8 cellular contexts compared by ENCODE assay signal in the genomic region with DNA sequence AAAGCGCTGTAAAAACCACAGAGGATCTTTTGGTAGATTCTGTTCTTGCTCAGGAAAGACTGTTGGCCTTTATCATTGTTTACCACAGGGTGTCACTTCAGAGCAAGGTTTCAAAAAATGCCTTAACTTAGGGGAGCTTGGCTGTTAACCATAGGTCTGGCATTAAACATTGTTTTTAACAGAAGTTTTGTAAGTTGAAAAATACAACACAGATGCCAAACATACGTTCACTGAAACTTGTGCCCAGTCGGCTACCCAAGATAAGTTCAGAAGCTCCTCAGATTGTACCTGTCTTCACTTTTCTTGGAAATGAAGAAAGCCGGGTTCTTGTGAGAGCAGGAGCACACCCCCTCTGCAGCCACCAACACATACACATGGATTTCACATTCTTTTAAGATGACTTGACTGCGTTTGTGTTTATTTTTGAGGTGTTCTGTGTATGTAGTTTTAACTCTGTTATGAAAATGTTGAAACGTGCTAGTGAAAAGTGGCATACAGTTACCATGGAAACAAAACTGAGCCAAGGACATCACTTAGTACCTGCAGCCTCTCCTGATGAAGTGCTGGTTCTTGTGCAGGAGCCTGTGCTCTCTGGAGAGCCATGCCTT.
DNase-seq lines count a peak whose midpoint lies in the region; ATAC-seq, FAIRE-seq and TF ChIP-seq lines count a peak whose summit lies in the region.

No MANE protein-coding gene starts in this region.

- H3K27me3 Mint-ChIP-seq in MCF 10A (ENCODE audit: insufficient read depth, unreplicated experiment) = no peaks in the 10 kb centered on the region

- H3K36me3 ChIP-seq in right lobe of liver = no peaks in the 10 kb centered on the region

- H3K27me3 ChIP-seq in right lobe of liver = no peaks in the 10 kb centered on the region

- TF ChIP-seq CTCF in MCF 10A (IDR thresholded peaks at IDR 0.05; ENCODE audit: unreplicated experiment) (peak; percentile 58), right lobe of liver (IDR thresholded peaks at IDR 0.05) (peak; percentile 65 to 71 (median 67))

- no peak overlapping the region for H3K27ac Mint-ChIP-seq in MCF 10A (ENCODE audit: low read depth, unreplicated experiment)

- peak; percentile 85 to 91 (median 86) for ATAC-seq in right lobe of liver
- no peak for ATAC-seq in HG03571 (IDR thresholded peaks at IDR 0.05; ENCODE audit: unreplicated experiment)
- no peak for ATAC-seq in GM19328 (IDR thresholded peaks at IDR 0.05; ENCODE audit: unreplicated experiment)

- no peaks in the 10 kb centered on the region for H3K9me3 ChIP-seq in right lobe of liver

- BruUV-seq in MCF 10A (replicated peaks; lab: Mats Ljungman, UMichigan) = no TSS peak

- CTCF ChIA-PET in MCF 10A (lab: Yijun Ruan, JAX) = interaction anchor here (0.6 to 10.0 kb wide), 24 partner anchors 11 to 1708 kb away, joined by 3 to 285 read pairs (median 4); no protein-coding TSS in a partner anchor

- H3K4me3 Mint-ChIP-seq in MCF 10A (ENCODE audit: unreplicated experiment) = no peak overlapping the region

- no peak for TF ChIP-seq POLR2A in GM12892 (IDR thresholded peaks at IDR 0.05; ENCODE audit: low read depth, low read length)
- no peak for TF ChIP-seq POLR2A in right lobe of liver (IDR thresholded peaks at IDR 0.05)

- H3K4me1 ChIP-seq in right lobe of liver = no peaks in the 10 kb centered on the region

- H3K27ac ChIP-seq in right lobe of liver = no peak overlapping the region

- intact Hi-C loops in MCF 10A (cut with micrococcal nuclease) = loop anchor here (1.0 kb wide), 4 partner anchors 118 to 624 kb away; no protein-coding TSS in a partner anchor
- intact Hi-C loops in right lobe of liver (cut with DNase I) = loop anchor here in 1 of 2 donors (5.0 kb wide), 1 partner anchor 121 kb away; no protein-coding TSS in a partner anchor

- DNase-seq in GM12892 (ENCODE audit: insufficient read length) (no peak), NCI-H1417 (lab: John Stamatoyannopoulos, UW) (peak in 2 of 3 experiments; percentile 12 to 52), MCF 10A (ENCODE audit: unreplicated experiment) (peak; percentile 63), right lobe of liver (no peak), NCI-H187 (lab: John Stamatoyannopoulos, UW) (no peak), NCI-H2107 (lab: John Stamatoyannopoulos, UW) (no peak)

- peaks cover 5% of the 10 kb centered on the region for H3K4me1 Mint-ChIP-seq in MCF 10A (ENCODE audit: insufficient read depth, unreplicated experiment)

- H3K9me3 Mint-ChIP-seq in MCF 10A (ENCODE audit: unreplicated experiment) = peaks cover 6% of the 10 kb centered on the region

- POLR2A ChIA-PET in MCF 10A (lab: Yijun Ruan, JAX) = interaction anchor here (0.8 to 1.8 kb wide), 6 partner anchors 9 to 546 kb away, joined by 3 to 8 read pairs (median 3); no protein-coding TSS in a partner anchor

- WGBS in right lobe of liver (ENCODE audit: insufficient coverage, low coverage, low lambda C conversion rate, missing lambda C conversion rate) = 24% methylated on average over 6 of the region's 6 CpGs

- peak; percentile 68 for FAIRE-seq in GM12892 (lab: Jason Lieb, UNC)

- H3K36me3 Mint-ChIP-seq in MCF 10A (ENCODE audit: insufficient read depth, unreplicated experiment) = no peaks in the 10 kb centered on the region

- no peak overlapping the region for H3K4me3 ChIP-seq in right lobe of liver

Comparison
In these comparisons a context has a peak if more than half of its experiments do, and no peak if none do; other contexts are left out.
1. DNase-seq: peak in NCI-H1417 (2 of 3) and MCF 10A (single experiment); none in GM12892 (single experiment), right lobe of liver (0 of 3), NCI-H187 (0 of 2) and NCI-H2107 (single experiment).
2. ATAC-seq: peak in right lobe of liver (4 of 4); none in HG03571 (single experiment) and GM19328 (single experiment).